Comparison of ENCODE assay signal across 1 cellular context in the genomic region with DNA sequence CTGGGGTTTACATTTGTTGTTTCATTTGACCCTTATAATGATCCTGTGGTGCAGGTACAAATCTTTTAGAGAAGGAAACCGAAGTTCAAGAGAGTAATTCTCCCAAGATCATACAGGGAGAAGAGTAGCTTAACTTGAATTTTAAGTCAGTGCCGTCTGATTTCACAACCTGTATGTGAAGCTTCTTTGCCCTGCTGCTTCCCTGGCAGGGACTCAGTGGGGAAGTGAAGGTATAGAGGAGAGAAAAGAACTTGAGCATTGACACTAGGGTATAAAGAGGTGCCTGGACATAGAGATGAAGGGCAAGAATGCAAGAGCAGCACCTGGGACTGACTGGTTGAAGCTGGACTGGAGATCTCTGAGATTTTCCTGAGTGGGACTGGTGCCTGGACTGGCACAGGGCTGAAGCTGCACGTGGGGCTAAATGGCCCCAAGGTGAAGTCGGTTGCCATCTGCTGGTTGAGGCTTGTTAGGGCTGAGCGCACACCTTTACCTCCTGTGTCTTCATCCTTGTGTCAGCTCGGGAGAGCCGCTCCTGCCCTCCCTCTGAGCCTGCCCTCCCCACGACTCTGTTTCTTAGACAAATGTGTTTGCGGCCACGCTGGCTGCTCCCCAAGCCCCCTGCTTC.
TF ChIP-seq lines count a peak whose summit lies in the region.

No MANE protein-coding gene starts in this region.

TF ChIP-seq in HepG2, 621 proteins besides CTCF, POLR2A, EP300 and RAD21 (continued from another document and continues in another):
- TF ChIP-seq ZNF335 (CRISPR knock-in tag; IDR thresholded peaks at IDR 0.05): peak; percentile 81; the same call in 1 of the 2 replicates
- TF ChIP-seq LCORL (IDR thresholded peaks at IDR 0.05): no peak
- TF ChIP-seq LCORL (CRISPR knock-in tag; IDR thresholded peaks at IDR 0.05): no peak
- TF ChIP-seq SETDB1 (CRISPR knock-in tag; IDR thresholded peaks at IDR 0.05; ENCODE audit: borderline replicate concordance): no peak
- TF ChIP-seq NR1H2 (CRISPR knock-in tag; IDR thresholded peaks at IDR 0.05; ENCODE audit: borderline replicate concordance, low read depth): no peak
- TF ChIP-seq YY1 (IDR thresholded peaks at IDR 0.05; ENCODE audit: insufficient read depth, insufficient replicate concordance, low read depth, low read length): peak; percentile 33
- TF ChIP-seq ZNF878 (CRISPR knock-in tag; IDR thresholded peaks at IDR 0.05): no peak
- no peak for TF ChIP-seq CHD4 (IDR thresholded peaks at IDR 0.05; ENCODE audit: borderline replicate concordance, low read length)
- no peak for TF ChIP-seq NFRKB (IDR thresholded peaks at IDR 0.05)
- TF ChIP-seq IKZF1 (IDR thresholded peaks at IDR 0.05): no peak
- TF ChIP-seq, protein P1, sequence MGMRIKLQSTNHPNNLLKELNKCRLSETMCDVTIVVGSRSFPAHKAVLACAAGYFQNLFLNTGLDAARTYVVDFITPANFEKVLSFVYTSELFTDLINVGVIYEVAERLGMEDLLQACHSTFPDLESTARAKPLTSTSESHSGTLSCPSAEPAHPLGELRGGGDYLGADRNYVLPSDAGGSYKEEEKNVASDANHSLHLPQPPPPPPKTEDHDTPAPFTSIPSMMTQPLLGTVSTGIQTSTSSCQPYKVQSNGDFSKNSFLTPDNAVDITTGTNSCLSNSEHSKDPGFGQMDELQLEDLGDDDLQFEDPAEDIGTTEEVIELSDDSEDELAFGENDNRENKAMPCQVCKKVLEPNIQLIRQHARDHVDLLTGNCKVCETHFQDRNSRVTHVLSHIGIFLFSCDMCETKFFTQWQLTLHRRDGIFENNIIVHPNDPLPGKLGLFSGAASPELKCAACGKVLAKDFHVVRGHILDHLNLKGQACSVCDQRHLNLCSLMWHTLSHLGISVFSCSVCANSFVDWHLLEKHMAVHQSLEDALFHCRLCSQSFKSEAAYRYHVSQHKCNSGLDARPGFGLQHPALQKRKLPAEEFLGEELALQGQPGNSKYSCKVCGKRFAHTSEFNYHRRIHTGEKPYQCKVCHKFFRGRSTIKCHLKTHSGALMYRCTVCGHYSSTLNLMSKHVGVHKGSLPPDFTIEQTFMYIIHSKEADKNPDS (CRISPR knock-in tag; IDR thresholded peaks at IDR 0.05): no peak
- TF ChIP-seq KLF12 (CRISPR knock-in tag; IDR thresholded peaks at IDR 0.05; ENCODE audit: borderline replicate concordance): no peak
- no peak for TF ChIP-seq ZFP36 (IDR thresholded peaks at IDR 0.05; ENCODE audit: borderline replicate concordance, low read depth, low read length, partially characterized antibody)
- TF ChIP-seq, protein P2, sequence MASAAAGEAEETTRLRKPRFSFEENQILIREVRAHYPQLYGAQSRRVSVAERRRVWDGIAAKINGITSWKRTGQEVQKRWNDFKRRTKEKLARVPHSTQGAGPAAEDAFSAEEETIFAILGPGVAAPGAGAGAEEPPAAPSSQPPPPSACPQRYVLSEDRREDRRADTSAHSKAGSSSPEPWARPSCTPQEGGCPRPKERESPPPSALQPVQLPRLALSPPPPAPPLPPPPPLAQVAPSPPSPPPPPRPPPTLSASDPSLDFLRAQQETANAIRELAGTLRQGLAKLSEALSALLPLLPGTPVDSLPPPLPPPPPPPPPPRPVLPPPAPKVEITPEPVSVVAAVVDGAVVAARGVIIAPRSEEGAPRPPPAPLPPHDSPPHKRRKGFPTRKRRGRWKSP (CRISPR knock-in tag; IDR thresholded peaks at IDR 0.05): no peak
- no peak for TF ChIP-seq IRF2 (CRISPR knock-in tag; IDR thresholded peaks at IDR 0.05)
- no peak for TF ChIP-seq SIN3A (IDR thresholded peaks at IDR 0.05; ENCODE audit: borderline replicate concordance, low read depth, low read length)
- no peak for TF ChIP-seq ZNF432 (CRISPR knock-in tag; IDR thresholded peaks at IDR 0.05; ENCODE audit: borderline replicate concordance)
- TF ChIP-seq U2AF2 (IDR thresholded peaks at IDR 0.05; ENCODE audit: low read depth, low read length): no peak
- TF ChIP-seq NR2C2 (CRISPR knock-in tag; IDR thresholded peaks at IDR 0.05; ENCODE audit: borderline replicate concordance): no peak
- TF ChIP-seq KLF15 (CRISPR knock-in tag; IDR thresholded peaks at IDR 0.05; ENCODE audit: borderline replicate concordance): no peak
- TF ChIP-seq, protein P3, sequence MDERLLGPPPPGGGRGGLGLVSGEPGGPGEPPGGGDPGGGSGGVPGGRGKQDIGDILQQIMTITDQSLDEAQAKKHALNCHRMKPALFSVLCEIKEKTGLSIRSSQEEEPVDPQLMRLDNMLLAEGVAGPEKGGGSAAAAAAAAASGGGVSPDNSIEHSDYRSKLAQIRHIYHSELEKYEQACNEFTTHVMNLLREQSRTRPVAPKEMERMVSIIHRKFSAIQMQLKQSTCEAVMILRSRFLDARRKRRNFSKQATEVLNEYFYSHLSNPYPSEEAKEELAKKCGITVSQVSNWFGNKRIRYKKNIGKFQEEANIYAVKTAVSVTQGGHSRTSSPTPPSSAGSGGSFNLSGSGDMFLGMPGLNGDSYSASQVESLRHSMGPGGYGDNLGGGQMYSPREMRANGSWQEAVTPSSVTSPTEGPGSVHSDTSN (CRISPR knock-in tag; IDR thresholded peaks at IDR 0.05): no peak
- TF ChIP-seq JARID2 (CRISPR knock-in tag; IDR thresholded peaks at IDR 0.05; ENCODE audit: insufficient replicate concordance): no peak
- TF ChIP-seq ZSCAN25 (CRISPR knock-in tag; IDR thresholded peaks at IDR 0.05): no peak
- TF ChIP-seq, protein P4, sequence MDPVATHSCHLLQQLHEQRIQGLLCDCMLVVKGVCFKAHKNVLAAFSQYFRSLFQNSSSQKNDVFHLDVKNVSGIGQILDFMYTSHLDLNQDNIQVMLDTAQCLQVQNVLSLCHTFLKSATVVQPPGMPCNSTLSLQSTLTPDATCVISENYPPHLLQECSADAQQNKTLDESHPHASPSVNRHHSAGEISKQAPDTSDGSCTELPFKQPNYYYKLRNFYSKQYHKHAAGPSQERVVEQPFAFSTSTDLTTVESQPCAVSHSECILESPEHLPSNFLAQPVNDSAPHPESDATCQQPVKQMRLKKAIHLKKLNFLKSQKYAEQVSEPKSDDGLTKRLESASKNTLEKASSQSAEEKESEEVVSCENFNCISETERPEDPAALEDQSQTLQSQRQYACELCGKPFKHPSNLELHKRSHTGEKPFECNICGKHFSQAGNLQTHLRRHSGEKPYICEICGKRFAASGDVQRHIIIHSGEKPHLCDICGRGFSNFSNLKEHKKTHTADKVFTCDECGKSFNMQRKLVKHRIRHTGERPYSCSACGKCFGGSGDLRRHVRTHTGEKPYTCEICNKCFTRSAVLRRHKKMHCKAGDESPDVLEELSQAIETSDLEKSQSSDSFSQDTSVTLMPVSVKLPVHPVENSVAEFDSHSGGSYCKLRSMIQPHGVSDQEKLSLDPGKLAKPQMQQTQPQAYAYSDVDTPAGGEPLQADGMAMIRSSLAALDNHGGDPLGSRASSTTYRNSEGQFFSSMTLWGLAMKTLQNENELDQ (CRISPR knock-in tag; IDR thresholded peaks at IDR 0.05; ENCODE audit: borderline replicate concordance): no peak
- TF ChIP-seq TOPORS (CRISPR knock-in tag; IDR thresholded peaks at IDR 0.05): no peak
- TF ChIP-seq, protein P5, sequence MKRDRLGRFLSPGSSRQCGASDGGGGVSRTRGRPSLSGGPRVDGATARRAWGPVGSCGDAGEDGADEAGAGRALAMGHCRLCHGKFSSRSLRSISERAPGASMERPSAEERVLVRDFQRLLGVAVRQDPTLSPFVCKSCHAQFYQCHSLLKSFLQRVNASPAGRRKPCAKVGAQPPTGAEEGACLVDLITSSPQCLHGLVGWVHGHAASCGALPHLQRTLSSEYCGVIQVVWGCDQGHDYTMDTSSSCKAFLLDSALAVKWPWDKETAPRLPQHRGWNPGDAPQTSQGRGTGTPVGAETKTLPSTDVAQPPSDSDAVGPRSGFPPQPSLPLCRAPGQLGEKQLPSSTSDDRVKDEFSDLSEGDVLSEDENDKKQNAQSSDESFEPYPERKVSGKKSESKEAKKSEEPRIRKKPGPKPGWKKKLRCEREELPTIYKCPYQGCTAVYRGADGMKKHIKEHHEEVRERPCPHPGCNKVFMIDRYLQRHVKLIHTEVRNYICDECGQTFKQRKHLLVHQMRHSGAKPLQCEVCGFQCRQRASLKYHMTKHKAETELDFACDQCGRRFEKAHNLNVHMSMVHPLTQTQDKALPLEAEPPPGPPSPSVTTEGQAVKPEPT (CRISPR knock-in tag; IDR thresholded peaks at IDR 0.05; ENCODE audit: low read depth): no peak; the same call in 1 of the 2 replicates
- TF ChIP-seq, protein P6, sequence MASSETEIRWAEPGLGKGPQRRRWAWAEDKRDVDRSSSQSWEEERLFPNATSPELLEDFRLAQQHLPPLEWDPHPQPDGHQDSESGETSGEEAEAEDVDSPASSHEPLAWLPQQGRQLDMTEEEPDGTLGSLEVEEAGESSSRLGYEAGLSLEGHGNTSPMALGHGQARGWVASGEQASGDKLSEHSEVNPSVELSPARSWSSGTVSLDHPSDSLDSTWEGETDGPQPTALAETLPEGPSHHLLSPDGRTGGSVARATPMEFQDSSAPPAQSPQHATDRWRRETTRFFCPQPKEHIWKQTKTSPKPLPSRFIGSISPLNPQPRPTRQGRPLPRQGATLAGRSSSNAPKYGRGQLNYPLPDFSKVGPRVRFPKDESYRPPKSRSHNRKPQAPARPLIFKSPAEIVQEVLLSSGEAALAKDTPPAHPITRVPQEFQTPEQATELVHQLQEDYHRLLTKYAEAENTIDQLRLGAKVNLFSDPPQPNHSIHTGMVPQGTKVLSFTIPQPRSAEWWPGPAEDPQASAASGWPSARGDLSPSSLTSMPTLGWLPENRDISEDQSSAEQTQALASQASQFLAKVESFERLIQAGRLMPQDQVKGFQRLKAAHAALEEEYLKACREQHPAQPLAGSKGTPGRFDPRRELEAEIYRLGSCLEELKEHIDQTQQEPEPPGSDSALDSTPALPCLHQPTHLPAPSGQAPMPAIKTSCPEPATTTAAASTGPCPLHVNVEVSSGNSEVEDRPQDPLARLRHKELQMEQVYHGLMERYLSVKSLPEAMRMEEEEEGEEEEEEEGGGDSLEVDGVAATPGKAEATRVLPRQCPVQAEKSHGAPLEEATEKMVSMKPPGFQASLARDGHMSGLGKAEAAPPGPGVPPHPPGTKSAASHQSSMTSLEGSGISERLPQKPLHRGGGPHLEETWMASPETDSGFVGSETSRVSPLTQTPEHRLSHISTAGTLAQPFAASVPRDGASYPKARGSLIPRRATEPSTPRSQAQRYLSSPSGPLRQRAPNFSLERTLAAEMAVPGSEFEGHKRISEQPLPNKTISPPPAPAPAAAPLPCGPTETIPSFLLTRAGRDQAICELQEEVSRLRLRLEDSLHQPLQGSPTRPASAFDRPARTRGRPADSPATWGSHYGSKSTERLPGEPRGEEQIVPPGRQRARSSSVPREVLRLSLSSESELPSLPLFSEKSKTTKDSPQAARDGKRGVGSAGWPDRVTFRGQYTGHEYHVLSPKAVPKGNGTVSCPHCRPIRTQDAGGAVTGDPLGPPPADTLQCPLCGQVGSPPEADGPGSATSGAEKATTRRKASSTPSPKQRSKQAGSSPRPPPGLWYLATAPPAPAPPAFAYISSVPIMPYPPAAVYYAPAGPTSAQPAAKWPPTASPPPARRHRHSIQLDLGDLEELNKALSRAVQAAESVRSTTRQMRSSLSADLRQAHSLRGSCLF (CRISPR knock-in tag; IDR thresholded peaks at IDR 0.05; ENCODE audit: borderline replicate concordance): no peak
- no peak for TF ChIP-seq ZFP90 (CRISPR knock-in tag; IDR thresholded peaks at IDR 0.05; ENCODE audit: borderline replicate concordance)
- TF ChIP-seq, protein P7, sequence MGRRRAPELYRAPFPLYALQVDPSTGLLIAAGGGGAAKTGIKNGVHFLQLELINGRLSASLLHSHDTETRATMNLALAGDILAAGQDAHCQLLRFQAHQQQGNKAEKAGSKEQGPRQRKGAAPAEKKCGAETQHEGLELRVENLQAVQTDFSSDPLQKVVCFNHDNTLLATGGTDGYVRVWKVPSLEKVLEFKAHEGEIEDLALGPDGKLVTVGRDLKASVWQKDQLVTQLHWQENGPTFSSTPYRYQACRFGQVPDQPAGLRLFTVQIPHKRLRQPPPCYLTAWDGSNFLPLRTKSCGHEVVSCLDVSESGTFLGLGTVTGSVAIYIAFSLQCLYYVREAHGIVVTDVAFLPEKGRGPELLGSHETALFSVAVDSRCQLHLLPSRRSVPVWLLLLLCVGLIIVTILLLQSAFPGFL (CRISPR knock-in tag; IDR thresholded peaks at IDR 0.05): no peak
- TF ChIP-seq, protein P8, sequence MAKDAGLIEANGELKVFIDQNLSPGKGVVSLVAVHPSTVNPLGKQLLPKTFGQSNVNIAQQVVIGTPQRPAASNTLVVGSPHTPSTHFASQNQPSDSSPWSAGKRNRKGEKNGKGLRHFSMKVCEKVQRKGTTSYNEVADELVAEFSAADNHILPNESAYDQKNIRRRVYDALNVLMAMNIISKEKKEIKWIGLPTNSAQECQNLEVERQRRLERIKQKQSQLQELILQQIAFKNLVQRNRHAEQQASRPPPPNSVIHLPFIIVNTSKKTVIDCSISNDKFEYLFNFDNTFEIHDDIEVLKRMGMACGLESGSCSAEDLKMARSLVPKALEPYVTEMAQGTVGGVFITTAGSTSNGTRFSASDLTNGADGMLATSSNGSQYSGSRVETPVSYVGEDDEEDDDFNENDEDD (CRISPR knock-in tag; IDR thresholded peaks at IDR 0.05; ENCODE audit: borderline replicate concordance): no peak
- no peak for TF ChIP-seq HDAC1 (CRISPR knock-in tag; IDR thresholded peaks at IDR 0.05)
- no peak for TF ChIP-seq GFI1 (CRISPR knock-in tag; IDR thresholded peaks at IDR 0.05; ENCODE audit: borderline replicate concordance)
- no peak for TF ChIP-seq KAT7 (CRISPR knock-in tag; IDR thresholded peaks at IDR 0.05; ENCODE audit: borderline replicate concordance)
- no peak for TF ChIP-seq ZNF768 (CRISPR knock-in tag; IDR thresholded peaks at IDR 0.05)
- TF ChIP-seq ZNF615 (CRISPR knock-in tag; IDR thresholded peaks at IDR 0.05; ENCODE audit: borderline replicate concordance): no peak
- TF ChIP-seq, protein P9, sequence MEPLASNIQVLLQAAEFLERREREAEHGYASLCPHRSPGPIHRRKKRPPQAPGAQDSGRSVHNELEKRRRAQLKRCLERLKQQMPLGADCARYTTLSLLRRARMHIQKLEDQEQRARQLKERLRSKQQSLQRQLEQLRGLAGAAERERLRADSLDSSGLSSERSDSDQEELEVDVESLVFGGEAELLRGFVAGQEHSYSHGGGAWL (CRISPR knock-in tag; IDR thresholded peaks at IDR 0.05): peak; percentile 35; the same call in 1 of the 2 replicates
- no peak for TF ChIP-seq NFIC (IDR thresholded peaks at IDR 0.05; ENCODE audit: low read length)
- no peak for TF ChIP-seq ZNF724P (CRISPR knock-in tag; IDR thresholded peaks at IDR 0.05; ENCODE audit: borderline replicate concordance)
- TF ChIP-seq MBD4 (IDR thresholded peaks at IDR 0.05; ENCODE audit: borderline replicate concordance, low read length): no peak
- TF ChIP-seq, protein P10, sequence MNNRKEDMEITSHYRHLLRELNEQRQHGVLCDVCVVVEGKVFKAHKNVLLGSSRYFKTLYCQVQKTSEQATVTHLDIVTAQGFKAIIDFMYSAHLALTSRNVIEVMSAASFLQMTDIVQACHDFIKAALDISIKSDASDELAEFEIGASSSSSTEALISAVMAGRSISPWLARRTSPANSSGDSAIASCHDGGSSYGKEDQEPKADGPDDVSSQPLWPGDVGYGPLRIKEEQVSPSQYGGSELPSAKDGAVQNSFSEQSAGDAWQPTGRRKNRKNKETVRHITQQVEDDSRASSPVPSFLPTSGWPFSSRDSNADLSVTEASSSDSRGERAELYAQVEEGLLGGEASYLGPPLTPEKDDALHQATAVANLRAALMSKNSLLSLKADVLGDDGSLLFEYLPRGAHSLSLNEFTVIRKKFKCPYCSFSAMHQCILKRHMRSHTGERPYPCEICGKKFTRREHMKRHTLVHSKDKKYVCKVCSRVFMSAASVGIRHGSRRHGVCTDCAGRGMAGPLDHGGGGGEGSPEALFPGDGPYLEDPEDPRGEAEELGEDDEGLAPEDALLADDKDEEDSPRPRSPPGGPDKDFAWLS (CRISPR knock-in tag; IDR thresholded peaks at IDR 0.05; ENCODE audit: borderline replicate concordance): 0 out of 2 replicates have a peak, but pooled peaks have one; percentile 64
- TF ChIP-seq ZNF331 (CRISPR knock-in tag; IDR thresholded peaks at IDR 0.05): peak; percentile 44; the same call in 1 of the 2 replicates
- TF ChIP-seq NR3C1 (CRISPR knock-in tag; IDR thresholded peaks at IDR 0.05): no peak
- no peak for TF ChIP-seq ZBTB42 (CRISPR knock-in tag; IDR thresholded peaks at IDR 0.05)
- 0 out of 2 replicates have a peak, but pooled peaks have one; percentile 19 for TF ChIP-seq FOSL2 (CRISPR knock-in tag; IDR thresholded peaks at IDR 0.05)
